Comparison of ENCODE assay signal across 9 cellular contexts in genomic region chr2:98908909-98909308, GRCh38. TPM values are rescaled to one million over a fixed set of nuclear protein-coding genes. Genes with fewer than 3 reads are reported as not detected.
DNase-seq lines count a peak whose midpoint lies in the region; ATAC-seq and TF ChIP-seq lines count a peak whose summit lies in the region.
"Had no signal": no experiment of that assay in that cellular context is flagged by ENCODE, and none has a peak within 500 bp of the region (broad histone marks: within the 10 kb centered on the region; RNA-seq: fewer than 3 reads in every experiment).

No MANE protein-coding gene starts in this region.

- H3K4me3 ChIP-seq in H7 (ENCODE audit: insufficient read depth, low read depth, low read length) (no peak overlapping the region), HAP-1 (no peak overlapping the region)
- H3K4me3 ChIP-seq: adrenal gland had no signal

- H3K4me3 Mint-ChIP-seq in nephron progenitor cell, result peak overlapping the region; percentile 35

- no peaks in the 10 kb centered on the region for H3K36me3 ChIP-seq in H7 (replicated peaks; ENCODE audit: control insufficient read depth, insufficient read depth, low read length)
- no peaks in the 10 kb centered on the region for H3K36me3 ChIP-seq in HAP-1 (replicated peaks)
- H3K36me3 ChIP-seq: adrenal gland had no signal

- no peaks in the 10 kb centered on the region for H3K4me1 ChIP-seq in HAP-1

- no peak for ATAC-seq in HG03565 (IDR thresholded peaks at IDR 0.05; ENCODE audit: unreplicated experiment)

- peak overlapping the region; percentile 89 for H3K27ac Mint-ChIP-seq in nephron progenitor cell

- peaks cover 6% of the 10 kb centered on the region for H3K27me3 Mint-ChIP-seq in nephron progenitor cell (ENCODE audit: low read depth, poor library complexity)

- no peaks in the 10 kb centered on the region for H3K9me3 Mint-ChIP-seq in nephron progenitor cell

- H3K9me3 ChIP-seq in HAP-1, result no peaks in the 10 kb centered on the region
- H3K9me3 ChIP-seq: adrenal gland had no signal

- H3K27me3 ChIP-seq in H7 (ENCODE audit: control insufficient read depth, insufficient read depth, low read length) (no peaks in the 10 kb centered on the region; the same call in 1 of the 2 replicates), HAP-1 (ENCODE audit: low read depth) (no peaks in the 10 kb centered on the region)

- peak overlapping the region; percentile 67 for H3K27ac ChIP-seq in cingulate gyrus (ENCODE audit: low read depth, low read length)
- H3K27ac ChIP-seq: adrenal gland had no signal

- peaks cover 4% of the 10 kb centered on the region for H3K36me3 Mint-ChIP-seq in nephron progenitor cell (ENCODE audit: low read depth)

- TF ChIP-seq CTCF in nephron progenitor cell (IDR thresholded peaks at IDR 0.05), result no peak

- in situ Hi-C loops in HAP-1 (cut with MboI; ENCODE audit: low sequenced_read_pairs), result no loop called here

- peaks cover 88% of the 10 kb centered on the region for H3K4me1 Mint-ChIP-seq in nephron progenitor cell

- DNase-seq in GDM1 (lab: John Stamatoyannopoulos, UW) (peak; percentile 13), NCI-H69 (lab: John Stamatoyannopoulos, UW) (peak; percentile 71), nephron progenitor cell (no peak), H7 (no peak), NCI-H345 treated with DMSO at 0.1 percent for 48 hours (lab: John Stamatoyannopoulos, UW; ENCODE audit: unreplicated experiment) (no peak), HAP-1 (ENCODE audit: low spot score in 2 of 2) (no peak)

RNA-seq across cellular contexts. Expression of gene CRACDL, which starts 27.1 kb away (rescaled TPM):
- 0.04 and 0.24 TPM in 2 replicates for total RNA-seq in H7 (2014; rRNA removed; shearing (Covaris generic))

Comparison
In these comparisons a context has a peak if more than half of its experiments do, and no peak if none do; other contexts are left out.
1. DNase-seq: peak in GDM1 (single experiment) and NCI-H69 (single experiment); none in nephron progenitor cell (single experiment), H7 (single experiment), NCI-H345 treated with DMSO at 0.1 percent for 48 hours (single experiment) and HAP-1 (0 of 2).